In genomic region chr20:41142914-41143313, GRCh38 we compare ENCODE assay signal across 11 cellular contexts. TPM values are rescaled to one million over a fixed set of nuclear protein-coding genes. Genes with fewer than 3 reads are reported as not detected.
A peak's percentile ranks its signal among the peaks of the same experiment; 100 is the strongest.
DNase-seq lines count a peak whose midpoint lies in the region; ATAC-seq and FAIRE-seq lines count a peak whose summit lies in the region.
"Had no signal": no experiment of that assay in that cellular context is flagged by ENCODE, and none has a peak within 500 bp of the region (broad histone marks: within the 10 kb centered on the region; RNA-seq: fewer than 3 reads in every experiment).

No MANE protein-coding gene starts in this region.

- H3K36me3 Mint-ChIP-seq in CD8-positive, alpha-beta memory T cell, result peaks cover 3 to 11% (median 4%) of the 10 kb centered on the region in 3 donors
- H3K36me3 Mint-ChIP-seq in activated T-cell treated with anti-CD3 and anti-CD28 coated beads, Interleukin-2, amount 50 U/mL, for 4 hours (ENCODE audit: insufficient read depth), result no peaks in the 10 kb centered on the region
- peaks cover 0 to 5% of the 10 kb centered on the region in 2 donors for H3K36me3 Mint-ChIP-seq in naive B cell

- peaks cover 0 to 2% of the 10 kb centered on the region in 2 donors for H3K27me3 Mint-ChIP-seq in CD8-positive, alpha-beta memory T cell
- no peaks in the 10 kb centered on the region for H3K27me3 Mint-ChIP-seq in activated T-cell treated with anti-CD3 and anti-CD28 coated beads, Interleukin-2, amount 50 U/mL, for 4 hours (ENCODE audit: low read depth)
- H3K27me3 Mint-ChIP-seq in naive B cell, result peaks cover 0 to 19% (median 0%) of the 10 kb centered on the region in 3 donors

- H3K27me3 ChIP-seq in CD8-positive, alpha-beta memory T cell (ENCODE audit: insufficient read depth, low read length, poor library complexity, severe bottlenecking), result no peaks in the 10 kb centered on the region

- no peaks in the 10 kb centered on the region for H3K9me3 Mint-ChIP-seq in CD8-positive, alpha-beta memory T cell
- no peaks in the 10 kb centered on the region for H3K9me3 Mint-ChIP-seq in activated T-cell treated with anti-CD3 and anti-CD28 coated beads, Interleukin-2, amount 50 U/mL, for 4 hours
- no peaks in the 10 kb centered on the region for H3K9me3 Mint-ChIP-seq in naive B cell

- ATAC-seq in activated T-cell treated with anti-CD3 and anti-CD28 coated beads, Interleukin-2, amount 50 U/mL, for 4 hours, result peak; percentile 32 to 36
- ATAC-seq in naive B cell (ENCODE audit: low read depth in 2 of 2) (peak; percentile 41), left colon (no peak), HG03520 (IDR thresholded peaks at IDR 0.05; ENCODE audit: unreplicated experiment) (no peak)

- no peaks in the 10 kb centered on the region for H3K36me3 ChIP-seq in CD8-positive, alpha-beta memory T cell (ENCODE audit: insufficient read depth, low read length)

- peaks cover 92 to 94% (median 94%) of the 10 kb centered on the region in 3 donors for H3K4me1 Mint-ChIP-seq in CD8-positive, alpha-beta memory T cell
- peaks cover 96% of the 10 kb centered on the region for H3K4me1 Mint-ChIP-seq in activated T-cell treated with anti-CD3 and anti-CD28 coated beads, Interleukin-2, amount 50 U/mL, for 4 hours (ENCODE audit: low read depth)
- H3K4me1 Mint-ChIP-seq in naive B cell, result peaks cover 67 to 93% (median 83%) of the 10 kb centered on the region in 3 donors

- POLR2A ChIA-PET in CD8-positive, alpha-beta memory T cell (lab: Charles Lee), result interaction anchor here (0.5 to 4.9 kb wide), 5 partner anchors 8 to 197 kb away, joined by 3 to 51 read pairs (median 5); no protein-coding TSS in a partner anchor

- peaks cover 92% of the 10 kb centered on the region for H3K4me1 ChIP-seq in CD8-positive, alpha-beta memory T cell (ENCODE audit: insufficient read depth, low read length)

- DNase-seq in CD8-positive, alpha-beta memory T cell, result peak; percentile 44 to 68 (median 46)
- DNase-seq in Kasumi-1 (lab: John Stamatoyannopoulos, UW), result peak; percentile 82 to 85
- no peak for DNase-seq in activated T-cell treated with anti-CD3 and anti-CD28 coated beads, Interleukin-2, amount 50 U/mL, for 4 hours
- DNase-seq in naive B cell, result no peak
- no peak for DNase-seq in HTR-8/SVneo (ENCODE audit: insufficient read length, low spot score)
- no peak for DNase-seq in left colon
- no peak for DNase-seq in AG08396 (ENCODE audit: low spot score)
- DNase-seq: islet precursor cell, SW 1271 had no signal

- no peak for FAIRE-seq in HTR-8/SVneo (lab: Jason Lieb, UNC)
- FAIRE-seq: colon had no signal

- H3K4me3 Mint-ChIP-seq in CD8-positive, alpha-beta memory T cell, result peak overlapping the region; percentile 89 to 98 (median 94)
- peak overlapping the region; percentile 85 for H3K4me3 Mint-ChIP-seq in activated T-cell treated with anti-CD3 and anti-CD28 coated beads, Interleukin-2, amount 50 U/mL, for 4 hours
- peak overlapping the region in 4 of 8 donors; percentile 2 to 38 (median 26) for H3K4me3 Mint-ChIP-seq in naive B cell

- peak overlapping the region; percentile 80 to 99 (median 94) for H3K27ac Mint-ChIP-seq in CD8-positive, alpha-beta memory T cell
- peak overlapping the region in 2 of 6 donors; percentile 47 to 75 for H3K27ac Mint-ChIP-seq in naive B cell

- CTCF ChIA-PET in CD8-positive, alpha-beta memory T cell (lab: Charles Lee), result interaction anchor here (1.1 to 8.1 kb wide), 5 partner anchors 10 to 89 kb away, joined by 3 to 71 read pairs (median 20); no protein-coding TSS in a partner anchor

- H3K27ac ChIP-seq in CD8-positive, alpha-beta memory T cell (ENCODE audit: low read depth, low read length), result peak overlapping the region; percentile 3

- no peaks in the 10 kb centered on the region for H3K9me3 ChIP-seq in CD8-positive, alpha-beta memory T cell (ENCODE audit: low read length)

- intact Hi-C loops in left colon (cut with DNase I, micrococcal nuclease), result no loop called here

- peak overlapping the region; percentile 85 for H3K4me3 ChIP-seq in CD8-positive, alpha-beta memory T cell (ENCODE audit: low read length)

RNA-seq across cellular contexts. Expression of gene PLCG1, which starts 5.6 kb away (rescaled TPM):
- 100 to 1,000 TPM; 104 to 108 TPM for total RNA-seq in CD8-positive, alpha-beta memory T cell
- 73.5 TPM for polyA plus RNA-seq in CD8-positive, alpha-beta memory T cell
- total RNA-seq in activated T-cell treated with anti-CD3 and anti-CD28 coated beads, Interleukin-2, amount 50 U/mL, for 4 hours, result 100 to 1,000 TPM in 1 of 3 donors, 10 to 100 TPM in 2; 89.1 to 104 (median 91.3) TPM
- 10 to 100 TPM in 2 of 6 donors, 1 to 10 TPM in 4; 1.6 to 18.1 (median 8.0) TPM for polyA plus RNA-seq in naive B cell (ENCODE audit: low read depth in 6 of 6)
- total RNA-seq in left colon, result 10 to 100 TPM; 58.0 to 74.7 TPM

Comparison
In these comparisons a context has a peak if more than half of its experiments do, and no peak if none do; other contexts are left out.
1. DNase-seq: peak in CD8-positive, alpha-beta memory T cell (5 of 5) and Kasumi-1 (2 of 2); none in activated T-cell treated with anti-CD3 and anti-CD28 coated beads, Interleukin-2, amount 50 U/mL, for 4 hours (single experiment), naive B cell (single experiment), HTR-8/SVneo (single experiment), left colon (0 of 2) and AG08396 (single experiment).
2. ATAC-seq: peak in activated T-cell treated with anti-CD3 and anti-CD28 coated beads, Interleukin-2, amount 50 U/mL, for 4 hours (2 of 2) and naive B cell (2 of 2); none in left colon (single experiment) and HG03520 (single experiment).